8 cellular contexts compared by ENCODE assay signal in the genomic region with DNA sequence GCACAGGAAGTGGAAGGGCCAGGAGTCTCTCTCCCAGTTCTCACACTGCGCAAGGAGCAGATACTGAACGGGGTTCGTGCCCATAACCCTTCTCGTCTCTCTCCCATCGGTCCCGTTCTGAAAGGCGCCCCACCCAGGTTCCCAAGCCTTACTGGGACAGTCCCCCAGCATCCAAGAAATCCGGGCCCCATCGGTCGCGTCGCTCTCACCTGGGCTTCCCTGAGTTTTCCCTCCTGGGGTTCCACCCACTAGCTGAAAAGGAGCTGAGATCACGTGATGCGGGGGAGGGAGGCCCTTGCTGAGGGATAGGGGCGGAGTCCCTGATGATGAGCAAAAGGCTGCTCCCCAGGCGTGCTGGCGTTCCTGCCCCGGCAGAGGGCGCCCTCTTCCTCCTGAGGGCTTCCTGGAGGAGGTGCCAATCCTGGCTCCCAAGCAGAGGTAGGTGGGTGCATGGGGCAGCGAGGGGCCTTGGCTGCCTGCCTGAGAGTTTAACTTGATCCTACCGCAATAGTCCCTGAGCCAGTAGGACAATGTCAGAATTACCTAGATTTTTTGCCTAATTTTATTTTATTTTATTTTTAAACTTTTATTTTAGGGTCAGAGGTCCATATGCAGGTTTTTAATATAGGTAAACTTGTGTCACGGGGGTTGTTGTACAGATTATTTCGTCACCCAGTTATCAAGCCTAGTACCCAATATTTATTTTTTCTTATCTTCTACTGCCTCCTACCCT. TPM values are rescaled to one million over a fixed set of nuclear protein-coding genes. Genes with fewer than 3 reads are reported as not detected.
A peak's percentile ranks its signal among the peaks of the same experiment; 100 is the strongest.
DNase-seq lines count a peak whose midpoint lies in the region; ATAC-seq, FAIRE-seq and TF ChIP-seq lines count a peak whose summit lies in the region.

A gene (minus strand): TSS at position 271 of the 733 bp plus-strand sequence. CDS start 689 bp downstream, outside the sequence.

- dilution Hi-C loops in endothelial cell of umbilical vein (cut with MboI; ENCODE audit: extremely low pct_ligation_motif_present, low sequenced_read_pairs): no loop called here

- CTCF ChIA-PET in endothelial cell of umbilical vein (lab: Charles Lee): interaction anchor here (0.6 to 5.2 kb wide), 29 partner anchors 8 to 187 kb away, joined by 3 to 77 read pairs (median 4); a partner anchor contains a TSS

- H3K4me2 ChIP-seq in endothelial cell of umbilical vein (ENCODE audit: insufficient read depth, low read length): peak within 1 kb of the TSS; percentile 35

- FAIRE-seq in endothelial cell of umbilical vein (lab: Jason Lieb, UNC): peak; percentile 91

- no peak within 1 kb of the TSS for H3K27ac ChIP-seq in ACC112 (ENCODE audit: low read depth, low read length)
- no peak within 1 kb of the TSS for H3K27ac ChIP-seq in endothelial cell of umbilical vein (ENCODE audit: insufficient read depth, low read depth, low read length)

- H2AFZ ChIP-seq in ACC112 (ENCODE audit: low read length, unreplicated experiment): peak within 1 kb of the TSS; percentile 94
- peak within 1 kb of the TSS; percentile 90 for H2AFZ ChIP-seq in endothelial cell of umbilical vein (ENCODE audit: low read depth, low read length)

- H3K9ac ChIP-seq in endothelial cell of umbilical vein (replicated peaks; ENCODE audit: extremely low read depth, insufficient read depth, low read length): no peak within 1 kb of the TSS

- TF ChIP-seq CTCF in endothelial cell of umbilical vein (IDR thresholded peaks at IDR 0.05; ENCODE audit: extremely low read depth in 1 of 2, insufficient read depth in 1 of 2, low read depth in 1 of 2, low read length in 2 of 2): peak; percentile 87 to 95
- peak; percentile 84 for TF ChIP-seq CTCF in mucosa of descending colon (IDR thresholded peaks at IDR 0.05)

- H3K79me2 ChIP-seq in ACC112 (ENCODE audit: control insufficient read depth, insufficient read depth, low read length, unreplicated experiment) (no peaks in the 10 kb centered on the region), endothelial cell of umbilical vein (ENCODE audit: control insufficient read depth, insufficient read depth, low read length) (no peaks in the 10 kb centered on the region)

- H3K36me3 ChIP-seq in ACC112 (ENCODE audit: insufficient read depth, low read length) (no peaks in the 10 kb centered on the region), endothelial cell of umbilical vein (ENCODE audit: control insufficient read depth in 2 of 2, extremely low read depth in 1 of 2, insufficient read depth in 2 of 2, low read length in 2 of 2) (no peaks in the 10 kb centered on the region), mucosa of descending colon (ENCODE audit: low read depth) (no peaks in the 10 kb centered on the region)

- DNase-seq in GM19240 (ENCODE audit: insufficient read length, low spot score) (peak; percentile 73), NOMO-1 (lab: John Stamatoyannopoulos, UW; ENCODE audit: unreplicated experiment in 2 of 2) (peak; percentile 48 to 51), endothelial cell of umbilical vein (ENCODE audit: low read depth, low spot score) (peak; percentile 78), mucosa of descending colon (peak; percentile 91 to 92 (median 91)), NCI-H1105 (lab: John Stamatoyannopoulos, UW) (no peak)
- DNase-seq in activated CD8-positive, alpha-beta memory T cell treated with anti-CD3 and anti-CD28 coated beads for 48 hours (ENCODE audit: low read depth in 2 of 3, low spot score in 2 of 3): peak; percentile 68 to 83 (median 76)
- peak; percentile 71 to 75 for DNase-seq in stimulated activated CD8-positive, alpha-beta memory T cell treated with anti-CD3 and anti-CD28 coated beads, Interleukin-7, amount 100 ng/mL, for 4 hours (ENCODE audit: low read depth in 2 of 2)

- no peaks in the 10 kb centered on the region for H4K20me1 ChIP-seq in endothelial cell of umbilical vein (replicated peaks; ENCODE audit: control insufficient read depth, extremely low read depth, insufficient read depth, low read length)

- H3K9me1 ChIP-seq in endothelial cell of umbilical vein (replicated peaks; ENCODE audit: control insufficient read depth, extremely low read depth, insufficient read depth, low read length): no peaks in the 10 kb centered on the region

- no peak for TF ChIP-seq POLR2A in endothelial cell of umbilical vein (IDR thresholded peaks at IDR 0.05; ENCODE audit: low read depth, low read length)

- intact Hi-C loops in endothelial cell of umbilical vein (cut with micrococcal nuclease): loop anchor here (1.0 kb wide), 2 partner anchors 122 to 148 kb away; a partner anchor contains a TSS
- intact Hi-C loops in mucosa of descending colon (cut with DNase I, micrococcal nuclease): no loop called here

- POLR2A ChIA-PET in endothelial cell of umbilical vein (lab: Charles Lee): no interaction called here

- no peaks in the 10 kb centered on the region for H3K9me3 ChIP-seq in endothelial cell of umbilical vein (replicated peaks; ENCODE audit: control insufficient read depth, insufficient read depth, low read length)
- no peaks in the 10 kb centered on the region for H3K9me3 ChIP-seq in mucosa of descending colon

- H3K27me3 ChIP-seq in ACC112 (ENCODE audit: insufficient read depth, low read length) (no peaks in the 10 kb centered on the region), endothelial cell of umbilical vein (ENCODE audit: control insufficient read depth in 2 of 2, insufficient read depth in 2 of 2, low read length in 2 of 2) (no peaks in the 10 kb centered on the region)

- H3K4me3 ChIP-seq in ACC112 (ENCODE audit: low read depth, low read length): peak within 1 kb of the TSS; percentile 73
- peak within 1 kb of the TSS in 1 of 3 experiments; percentile 1 for H3K4me3 ChIP-seq in endothelial cell of umbilical vein (replicated peaks in 1 of 3; ENCODE audit: insufficient read depth in 1 of 3, low read depth in 1 of 3, low read length in 3 of 3)
- H3K4me3 ChIP-seq in mucosa of descending colon: no peak within 1 kb of the TSS

- BruUV-seq in endothelial cell of umbilical vein (replicated peaks; lab: Mats Ljungman, UMichigan): no TSS peak

- H3K4me1 ChIP-seq in ACC112 (ENCODE audit: control insufficient read depth, insufficient read depth, low read length, unreplicated experiment) (peaks cover 5% of the 10 kb centered on the region), endothelial cell of umbilical vein (ENCODE audit: control insufficient read depth, extremely low read depth, insufficient read depth, low read length) (peaks cover 3% of the 10 kb centered on the region), mucosa of descending colon (ENCODE audit: low read depth) (no peaks in the 10 kb centered on the region)

- ATAC-seq in mucosa of descending colon: peak; percentile 99

TF ChIP-seq in endothelial cell of umbilical vein, 7 proteins besides CTCF, POLR2A, EP300 and RAD21:
- TF ChIP-seq MYC (IDR thresholded peaks at IDR 0.05; ENCODE audit: low read depth, low read length) (no peak), POLR2AphosphoS5 (IDR thresholded peaks at IDR 0.05; ENCODE audit: insufficient read depth, low read depth, low read length) (peak; percentile 42), EZH2 (IDR thresholded peaks at IDR 0.05; ENCODE audit: borderline replicate concordance, low read depth, low read length, severe bottlenecking) (no peak), GATA2 (IDR thresholded peaks at IDR 0.05; ENCODE audit: insufficient read depth, insufficient read length, low read depth, low read length) (no peak), FOS (IDR thresholded peaks at IDR 0.05; ENCODE audit: borderline replicate concordance, insufficient read depth, low read length) (no peak), JUN (IDR thresholded peaks at IDR 0.05; ENCODE audit: borderline replicate concordance, insufficient read depth, insufficient read length, low read depth) (no peak)
- TF ChIP-seq, protein P1, sequence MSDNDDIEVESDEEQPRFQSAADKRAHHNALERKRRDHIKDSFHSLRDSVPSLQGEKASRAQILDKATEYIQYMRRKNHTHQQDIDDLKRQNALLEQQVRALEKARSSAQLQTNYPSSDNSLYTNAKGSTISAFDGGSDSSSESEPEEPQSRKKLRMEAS (IDR thresholded peaks at IDR 0.05; ENCODE audit: insufficient read depth, insufficient read length): peak; percentile 87

RNA-seq across cellular contexts. Expression of the gene that starts here (rescaled TPM):
- 0.27 and 24.9 TPM in 2 replicates for total RNA-seq in endothelial cell of umbilical vein
- polyA plus RNA-seq in endothelial cell of umbilical vein: 33.0 and 40.1 TPM in 2 replicates
- polyA plus RNA-seq in endothelial cell of umbilical vein (2011; cell fraction: cytosol; rRNA removed): 31.3 and 34.9 TPM in 2 replicates
- 110 and 135 TPM in 2 replicates for polyA plus RNA-seq in endothelial cell of umbilical vein (2011; cell fraction: nucleus; rRNA removed)
- 34.7 and 35.9 TPM in 2 replicates for polyA plus RNA-seq in endothelial cell of umbilical vein (2012)
- 20.7 and 21.7 TPM in 2 replicates for polyA minus RNA-seq in endothelial cell of umbilical vein
- polyA minus RNA-seq in endothelial cell of umbilical vein (2011; cell fraction: cytosol; rRNA and poly(A)+ RNA removed): not detected
- polyA minus RNA-seq in endothelial cell of umbilical vein (2011; cell fraction: nucleus; rRNA and poly(A)+ RNA removed): 23.3 and 33.4 TPM in 2 replicates
- total RNA-seq in mucosa of descending colon: under 1 TPM in 1 of 3 donors, not detected in 2; 0.99 TPM

Comparison
In these comparisons a context has a peak if more than half of its experiments do, and no peak if none do; other contexts are left out.
1. Peak in DNase-seq and ATAC-seq in mucosa of descending colon; RNA of the gene not detected or under 1 TPM.